15 cellular contexts compared by ENCODE assay signal in genomic region chr10:43775379-43775778, GRCh38.
DNase-seq lines count a peak whose midpoint lies in the region; ATAC-seq and TF ChIP-seq lines count a peak whose summit lies in the region.
"Had no signal": no experiment of that assay in that cellular context is flagged by ENCODE, and none has a peak within 500 bp of the region (broad histone marks: within the 10 kb centered on the region; RNA-seq: fewer than 3 reads in every experiment).

No MANE protein-coding gene starts in this region.

- intact Hi-C loops in activated CD4-positive, alpha-beta T cell treated with anti-CD3 and anti-CD28 coated beads, Interleukin-2, amount 10 ng/mL, durations not matched to agents 24 days and 14 days (cut with micrococcal nuclease): no loop called here
- intact Hi-C loops in ascending aorta (cut with DNase I): no loop called here

- no peaks in the 10 kb centered on the region for H3K9me3 ChIP-seq in ascending aorta
- H3K9me3 ChIP-seq: Caco-2 had no signal

- no peak overlapping the region for H3K27ac Mint-ChIP-seq in activated CD4-positive, alpha-beta T cell treated with anti-CD3 and anti-CD28 coated beads, Interleukin-2, amount 10 ng/mL, durations not matched to agents 24 days and 14 days
- H3K27ac Mint-ChIP-seq in activated CD4-positive, alpha-beta T cell treated with anti-CD3 and anti-CD28 coated beads, Interleukin-2, amount 10 ng/mL, durations not matched to agents 7 days and 5 days: no peak overlapping the region
- no peak overlapping the region for H3K27ac Mint-ChIP-seq in WTC11
- peak overlapping the region; percentile 3 for H3K27ac Mint-ChIP-seq in nephron progenitor cell

- peaks cover 11% of the 10 kb centered on the region for H3K4me1 Mint-ChIP-seq in activated CD4-positive, alpha-beta T cell treated with anti-CD3 and anti-CD28 coated beads, Interleukin-2, amount 10 ng/mL, durations not matched to agents 24 days and 14 days
- H3K4me1 Mint-ChIP-seq in activated CD4-positive, alpha-beta T cell treated with anti-CD3 and anti-CD28 coated beads, Interleukin-2, amount 10 ng/mL, durations not matched to agents 7 days and 5 days: peaks cover 7% of the 10 kb centered on the region
- H3K4me1 Mint-ChIP-seq in WTC11: no peaks in the 10 kb centered on the region
- peaks cover 22% of the 10 kb centered on the region for H3K4me1 Mint-ChIP-seq in nephron progenitor cell

- H3K36me3 Mint-ChIP-seq in activated CD4-positive, alpha-beta T cell treated with anti-CD3 and anti-CD28 coated beads, Interleukin-2, amount 10 ng/mL, durations not matched to agents 24 days and 14 days (ENCODE audit: low read depth): no peaks in the 10 kb centered on the region
- no peaks in the 10 kb centered on the region for H3K36me3 Mint-ChIP-seq in activated CD4-positive, alpha-beta T cell treated with anti-CD3 and anti-CD28 coated beads, Interleukin-2, amount 10 ng/mL, durations not matched to agents 7 days and 5 days (ENCODE audit: low read depth)
- H3K36me3 Mint-ChIP-seq in WTC11: no peaks in the 10 kb centered on the region
- no peaks in the 10 kb centered on the region for H3K36me3 Mint-ChIP-seq in nephron progenitor cell (ENCODE audit: low read depth)

- peak; percentile 45 for DNase-seq in activated CD4-positive, alpha-beta T cell treated with anti-CD3 and anti-CD28 coated beads, Interleukin-2, amount 10 ng/mL, durations not matched to agents 24 days and 14 days
- no peak for DNase-seq in activated CD4-positive, alpha-beta T cell treated with anti-CD3 and anti-CD28 coated beads, Interleukin-2, amount 10 ng/mL, durations not matched to agents 7 days and 5 days
- no peak for DNase-seq in WTC11 (ENCODE audit: low spot score)
- DNase-seq in nephron progenitor cell: peak; percentile 37
- DNase-seq in GM13977 (ENCODE audit: low spot score): no peak
- DNase-seq in effector CD8-positive, alpha-beta T cell (lab: John Stamatoyannopoulos, UW): no peak
- no peak for DNase-seq in ascending aorta (ENCODE audit: low spot score in 2 of 2)
- DNase-seq: 8988T; Caco-2; CD8-positive, alpha-beta memory T cell; DMS53; GF-D8; IMR-90; KBM-7 had no signal

- peaks cover 4% of the 10 kb centered on the region for H3K9me3 Mint-ChIP-seq in activated CD4-positive, alpha-beta T cell treated with anti-CD3 and anti-CD28 coated beads, Interleukin-2, amount 10 ng/mL, durations not matched to agents 24 days and 14 days
- peaks cover 3% of the 10 kb centered on the region for H3K9me3 Mint-ChIP-seq in activated CD4-positive, alpha-beta T cell treated with anti-CD3 and anti-CD28 coated beads, Interleukin-2, amount 10 ng/mL, durations not matched to agents 7 days and 5 days
- peaks cover 13% of the 10 kb centered on the region; the same call in 1 of the 2 replicates for H3K9me3 Mint-ChIP-seq in WTC11
- peaks cover 24% of the 10 kb centered on the region for H3K9me3 Mint-ChIP-seq in nephron progenitor cell
- H3K9me3 Mint-ChIP-seq: CD8-positive, alpha-beta memory T cell had no signal

- TF ChIP-seq CTCF in WTC11 (IDR thresholded peaks at IDR 0.05) (no peak), nephron progenitor cell (IDR thresholded peaks at IDR 0.05) (no peak), GM13977 (IDR thresholded peaks at IDR 0.05; ENCODE audit: extremely low read depth, insufficient read depth, missing control alignments) (no peak), ascending aorta (IDR thresholded peaks at IDR 0.05) (no peak)

- POLR2A ChIA-PET in activated CD4-positive, alpha-beta T cell treated with anti-CD3 and anti-CD28 coated beads, Interleukin-2, amount 10 ng/mL, durations not matched to agents 7 days and 5 days (lab: Charles Lee): no interaction called here
- POLR2A ChIA-PET in WTC11 (lab: Charles Lee): no interaction called here

- H3K4me3 ChIP-seq in ascending aorta: no peak overlapping the region

- H3K4me3 Mint-ChIP-seq in activated CD4-positive, alpha-beta T cell treated with anti-CD3 and anti-CD28 coated beads, Interleukin-2, amount 10 ng/mL, durations not matched to agents 24 days and 14 days: no peak overlapping the region
- no peak overlapping the region for H3K4me3 Mint-ChIP-seq in activated CD4-positive, alpha-beta T cell treated with anti-CD3 and anti-CD28 coated beads, Interleukin-2, amount 10 ng/mL, durations not matched to agents 7 days and 5 days
- no peak overlapping the region for H3K4me3 Mint-ChIP-seq in WTC11
- no peak overlapping the region for H3K4me3 Mint-ChIP-seq in nephron progenitor cell
- H3K4me3 Mint-ChIP-seq: CD8-positive, alpha-beta memory T cell had no signal

- no peaks in the 10 kb centered on the region for H3K36me3 ChIP-seq in ascending aorta

- CTCF ChIA-PET in activated CD4-positive, alpha-beta T cell treated with anti-CD3 and anti-CD28 coated beads, Interleukin-2, amount 10 ng/mL, durations not matched to agents 7 days and 5 days (lab: Charles Lee): interaction anchor here (1.2 kb wide), 1 partner anchor 9 kb away, joined by 3 read pairs; no protein-coding TSS in a partner anchor
- CTCF ChIA-PET in WTC11 (lab: Charles Lee): interaction anchor here (0.9 to 1.1 kb wide), 3 partner anchors 10 to 89 kb away, joined by 3 to 6 read pairs (median 4); no protein-coding TSS in a partner anchor

- H3K4me1 ChIP-seq in ascending aorta: no peaks in the 10 kb centered on the region
- H3K4me1 ChIP-seq: Caco-2 had no signal

- ATAC-seq in WTC11: peak; percentile 32; the same call in 1 of the 2 replicates
- ATAC-seq: HCT116 had no signal

- H3K27me3 Mint-ChIP-seq in activated CD4-positive, alpha-beta T cell treated with anti-CD3 and anti-CD28 coated beads, Interleukin-2, amount 10 ng/mL, durations not matched to agents 24 days and 14 days: peaks cover 7% of the 10 kb centered on the region
- H3K27me3 Mint-ChIP-seq in activated CD4-positive, alpha-beta T cell treated with anti-CD3 and anti-CD28 coated beads, Interleukin-2, amount 10 ng/mL, durations not matched to agents 7 days and 5 days: peaks cover 6% of the 10 kb centered on the region
- H3K27me3 Mint-ChIP-seq in WTC11 (ENCODE audit: low read depth) (no peaks in the 10 kb centered on the region), nephron progenitor cell (ENCODE audit: low read depth, poor library complexity) (peaks cover 3% of the 10 kb centered on the region)

- H3K27ac ChIP-seq in ascending aorta: no peak overlapping the region

- in situ Hi-C loops in GM13977 (cut with MboI; ENCODE audit: low pct_unique_long_range_greater_than_20kb, low sequenced_read_pairs, unreplicated experiment): no loop called here

- no peaks in the 10 kb centered on the region for H3K27me3 ChIP-seq in ascending aorta

TF ChIP-seq in WTC11, 78 proteins besides CTCF, POLR2A, EP300 and RAD21:
- no peak for TF ChIP-seq TP53 (CRISPR knock-in tag; IDR thresholded peaks at IDR 0.05)

Comparison
In these comparisons a context has a peak if more than half of its experiments do, and no peak if none do; other contexts are left out.
1. DNase-seq: peak in activated CD4-positive, alpha-beta T cell treated with anti-CD3 and anti-CD28 coated beads, Interleukin-2, amount 10 ng/mL, durations not matched to agents 24 days and 14 days (single experiment) and nephron progenitor cell (single experiment); none in activated CD4-positive, alpha-beta T cell treated with anti-CD3 and anti-CD28 coated beads, Interleukin-2, amount 10 ng/mL, durations not matched to agents 7 days and 5 days (single experiment), WTC11 (single experiment), GM13977 (single experiment), effector CD8-positive, alpha-beta T cell (single experiment) and ascending aorta (0 of 2).